8 cellular contexts compared by ENCODE assay signal in genomic region chr1:114033219-114033706, GRCh38. TPM values are rescaled to one million over a fixed set of nuclear protein-coding genes. Genes with fewer than 3 reads are reported as not detected.
DNase-seq lines count a peak whose midpoint lies in the region; ATAC-seq and TF ChIP-seq lines count a peak whose summit lies in the region.

No MANE protein-coding gene starts in this region.

- no peaks in the 10 kb centered on the region for H4K20me1 ChIP-seq in OCI-LY7 (ENCODE audit: insufficient read depth, low read length)

- TF ChIP-seq CTCF in 22Rv1 (IDR thresholded peaks at IDR 0.05) (peak; percentile 47), GM12865 (IDR thresholded peaks at IDR 0.05; ENCODE audit: insufficient read depth, low read depth, low read length, missing control alignments) (peak; percentile 49), OCI-LY7 (conservative IDR thresholded peaks at IDR 0.05; ENCODE audit: low read length) (peak; percentile 71)

- no peaks in the 10 kb centered on the region for H3K36me3 ChIP-seq in OCI-LY7 (ENCODE audit: insufficient read depth, low read length)

- H3K4me2 ChIP-seq in OCI-LY7 (ENCODE audit: low read length), result no peak overlapping the region

- H3K9me3 ChIP-seq in OCI-LY7 (ENCODE audit: low read length), result no peaks in the 10 kb centered on the region

- CTCF ChIA-PET in OCI-LY7 (lab: Charles Lee; ENCODE audit: unreplicated experiment), result no interaction called here

- POLR2A ChIA-PET in OCI-LY7 (lab: Charles Lee), result no interaction called here

- no TSS peak for BruUV-seq in OCI-LY7 (replicated peaks; lab: Mats Ljungman, UMichigan)

- H3K27ac ChIP-seq in 22Rv1 (no peak overlapping the region), OCI-LY7 (ENCODE audit: low read depth, low read length, poor library complexity, severe bottlenecking) (no peak overlapping the region)

- intact Hi-C loops in OCI-LY7 (cut with micrococcal nuclease; ENCODE audit: unreplicated experiment), result no loop called here

- no peaks in the 10 kb centered on the region for H3K9me2 ChIP-seq in OCI-LY7 (ENCODE audit: insufficient read depth, low read length)

- DNase-seq in GM12865 (ENCODE audit: low read depth), result peak; percentile 23
- DNase-seq in OCI-LY7 (ENCODE audit: low spot score), result peak; percentile 24
- DNase-seq in germinal center (ENCODE audit: low spot score), result peak; percentile 8
- DNase-seq in activated CD4-positive, CD25-positive, alpha-beta regulatory T cell (lab: John Stamatoyannopoulos, UW), result no peak

- H3K79me2 ChIP-seq in OCI-LY7 (ENCODE audit: insufficient read depth, low read depth, low read length), result no peaks in the 10 kb centered on the region

- H2AFZ ChIP-seq in OCI-LY7 (ENCODE audit: low read length), result no peak overlapping the region

- H3K4me1 ChIP-seq in OCI-LY7 (ENCODE audit: insufficient read depth, low read length, poor library complexity, severe bottlenecking), result no peaks in the 10 kb centered on the region

- no peak for ATAC-seq in HG03280 (IDR thresholded peaks at IDR 0.05; ENCODE audit: unreplicated experiment)
- ATAC-seq in GM21717 (IDR thresholded peaks at IDR 0.05; ENCODE audit: unreplicated experiment), result no peak
- no peak for ATAC-seq in HG02840 (IDR thresholded peaks at IDR 0.05; ENCODE audit: low FRiP score, unreplicated experiment)

- H3K4me3 ChIP-seq in GM12865 (ENCODE audit: low read depth, low read length) (no peak overlapping the region), OCI-LY7 (ENCODE audit: low read depth, low read length, poor library complexity, severe bottlenecking) (no peak overlapping the region)

RNA-seq across cellular contexts. Expression of gene OLFML3, which starts 54.0 kb away (rescaled TPM):
- total RNA-seq in OCI-LY7 (2014; rRNA removed; shearing (Covaris generic)), result 0.21 and 0.44 TPM in 2 replicates
- total RNA-seq in OCI-LY7 (2022), result 0.34 and 0.35 TPM in 2 replicates

Comparison
In these comparisons a context has a peak if more than half of its experiments do, and no peak if none do; other contexts are left out.
1. DNase-seq: peak in GM12865 (single experiment), OCI-LY7 (single experiment) and germinal center (single experiment); none in activated CD4-positive, CD25-positive, alpha-beta regulatory T cell (0 of 4).
2. Peak in every context shown above with its lines, with median percentiles within 50 percentile points of each other: CTCF ChIP-seq.